ENCODE assay signal across 7 cellular contexts in genomic region chr11:118921121-118921928, GRCh38. TPM values are rescaled to one million over a fixed set of nuclear protein-coding genes. Genes with fewer than 3 reads are reported as not detected.
DNase-seq lines count a peak whose midpoint lies in the region; ATAC-seq and TF ChIP-seq lines count a peak whose summit lies in the region.

No MANE protein-coding gene starts in this region.

- peak overlapping the region; percentile 97 for H3K4me3 ChIP-seq in fibroblast of the aortic adventitia (ENCODE audit: low read depth, low read length)
- no peak overlapping the region for H3K4me3 ChIP-seq in MM.1S (ENCODE audit: low read length)

- peaks cover 8% of the 10 kb centered on the region for H3F3A ChIP-seq in MM.1S (ENCODE audit: insufficient read depth, low read length)

- H3K9me3 Mint-ChIP-seq in HFFc6 (no peaks in the 10 kb centered on the region), activated B cell treated with CpG ODN at 0.5 μM for 24 hours (no peaks in the 10 kb centered on the region)

- CTCF ChIA-PET in activated B cell treated with CpG ODN at 0.5 μM for 24 hours (lab: Charles Lee) = interaction anchor here (2.7 kb wide), 1 partner anchor 9 kb away, joined by 7 read pairs; no protein-coding TSS in a partner anchor

- peaks cover 9% of the 10 kb centered on the region for H3K27me3 Mint-ChIP-seq in HFFc6 (ENCODE audit: insufficient read depth)
- peaks cover under 1% of the 10 kb centered on the region for H3K27me3 Mint-ChIP-seq in activated B cell treated with CpG ODN at 0.5 μM for 24 hours

- DNase-seq in HFFc6 (peak; percentile 55), activated B cell treated with CpG ODN at 0.5 μM for 24 hours (no peak), fibroblast of the aortic adventitia (ENCODE audit: low read depth) (peak; percentile 94), omental fat pad (ENCODE audit: low spot score) (no peak), MM.1S (no peak), iPS-NIHi11 (ENCODE audit: low spot score) (no peak), NCI-H2081 (lab: John Stamatoyannopoulos, UW) (no peak)

- TF ChIP-seq CTCF in HFFc6 (IDR thresholded peaks at IDR 0.05) = no peak
- TF ChIP-seq CTCF in activated B cell treated with CpG ODN at 0.5 μM for 24 hours (IDR thresholded peaks at IDR 0.05) = no peak
- TF ChIP-seq CTCF in fibroblast of the aortic adventitia (IDR thresholded peaks at IDR 0.05; ENCODE audit: insufficient read depth, low read length) = no peak
- no peak for TF ChIP-seq CTCF in omental fat pad (IDR thresholded peaks at IDR 0.05)
- no peak for TF ChIP-seq CTCF in MM.1S (IDR thresholded peaks at IDR 0.05; ENCODE audit: low read length)

- intact Hi-C loops in activated B cell treated with CpG ODN at 0.5 μM for 24 hours (cut with micrococcal nuclease) = no loop called here

- no peak overlapping the region for H3K9ac ChIP-seq in MM.1S (ENCODE audit: low read length)

- H3K27ac Mint-ChIP-seq in HFFc6 (peak overlapping the region; percentile 100), activated B cell treated with CpG ODN at 0.5 μM for 24 hours (no peak overlapping the region)

- H3K4me1 Mint-ChIP-seq in HFFc6 (ENCODE audit: low read depth) = peaks cover 57% of the 10 kb centered on the region
- peaks cover 75% of the 10 kb centered on the region for H3K4me1 Mint-ChIP-seq in activated B cell treated with CpG ODN at 0.5 μM for 24 hours

- no peak for ATAC-seq in activated B cell treated with CpG ODN at 0.5 μM for 24 hours (ENCODE audit: low read depth)
- peak; percentile 29 for ATAC-seq in omental fat pad (ENCODE audit: low FRiP score)

- H3K27me3 ChIP-seq in MM.1S (replicated peaks; ENCODE audit: insufficient read depth, low read length) = no peaks in the 10 kb centered on the region

- H3K4me3 Mint-ChIP-seq in HFFc6 = peak overlapping the region; percentile 92
- peak overlapping the region; percentile 49 for H3K4me3 Mint-ChIP-seq in activated B cell treated with CpG ODN at 0.5 μM for 24 hours

- H2AFZ ChIP-seq in MM.1S (ENCODE audit: low read length) = no peak overlapping the region

- no peaks in the 10 kb centered on the region for H4K20me1 ChIP-seq in MM.1S (ENCODE audit: insufficient read depth, low read length)

- no peak overlapping the region for H3K4me2 ChIP-seq in MM.1S (ENCODE audit: low read depth, low read length)

- H3K9me3 ChIP-seq in MM.1S (replicated peaks; ENCODE audit: insufficient read depth, low read length) = no peaks in the 10 kb centered on the region

- POLR2A ChIA-PET in activated B cell treated with CpG ODN at 0.5 μM for 24 hours (lab: Charles Lee) = interaction anchor here (6.0 kb wide), 1 partner anchor 8 kb away, joined by 109 read pairs; no protein-coding TSS in a partner anchor

- no peak overlapping the region for H3K27ac ChIP-seq in MM.1S (ENCODE audit: low read length)

- H3K79me2 ChIP-seq in MM.1S (ENCODE audit: low read length) = peaks cover 42% of the 10 kb centered on the region

- no peaks in the 10 kb centered on the region for H3K9me2 ChIP-seq in MM.1S (replicated peaks; ENCODE audit: insufficient read depth, low read length)

- H3K36me3 ChIP-seq in MM.1S (replicated peaks; ENCODE audit: insufficient read depth, low read length) = no peaks in the 10 kb centered on the region

- H3K4me1 ChIP-seq in MM.1S (ENCODE audit: low read length) = peaks cover 13% of the 10 kb centered on the region

- H3K36me3 Mint-ChIP-seq in HFFc6 (ENCODE audit: low read depth) = peaks cover 30% of the 10 kb centered on the region
- H3K36me3 Mint-ChIP-seq in activated B cell treated with CpG ODN at 0.5 μM for 24 hours (ENCODE audit: low read depth) = peaks cover 9% of the 10 kb centered on the region

RNA-seq across cellular contexts. Expression of gene BCL9L, which starts 4.4 kb away (rescaled TPM):
- 100 to 1,000 TPM; 120 to 135 (median 127) TPM for total RNA-seq in HFFc6 (2021; fragmentation: NEBNext Ultra II Directional; extraction: Animal tissue kit (Norgen Biotek cat#: 25700))
- total RNA-seq in activated B cell treated with CpG ODN at 0.5 μM for 24 hours = 20.4 and 21.9 TPM in 2 replicates
- total RNA-seq in fibroblast of the aortic adventitia (ENCODE audit: low replicate concordance) = 17.7 and 19.5 TPM in 2 replicates
- 10 to 100 TPM; 13.5 to 24.0 (median 17.3) TPM for total RNA-seq in omental fat pad

RNA-seq across cellular contexts. Expression of gene UPK2, which starts 34.8 kb away (rescaled TPM):
- under 1 TPM in 4 of 6 experiments, not detected in 2; 0.19 to 0.83 (median 0.29) TPM for total RNA-seq in HFFc6 (2021; fragmentation: NEBNext Ultra II Directional; extraction: Animal tissue kit (Norgen Biotek cat#: 25700))
- total RNA-seq in activated B cell treated with CpG ODN at 0.5 μM for 24 hours (0.27 TPM in 1 of 2 replicates, not detected in the other), fibroblast of the aortic adventitia (ENCODE audit: low replicate concordance) (not detected in 2 replicates), omental fat pad (not detected)

RNA-seq across cellular contexts. Expression of gene CXCR5, which starts 37.6 kb away (rescaled TPM):
- total RNA-seq in HFFc6 (2021; fragmentation: NEBNext Ultra II Directional; extraction: Animal tissue kit (Norgen Biotek cat#: 25700)) = under 1 TPM in 1 of 6 experiments, not detected in 5; 0.06 TPM
- total RNA-seq in activated B cell treated with CpG ODN at 0.5 μM for 24 hours = 198 and 199 TPM in 2 replicates
- total RNA-seq in fibroblast of the aortic adventitia (ENCODE audit: low replicate concordance) = not detected in 2 replicates
- total RNA-seq in omental fat pad = under 1 TPM in 2 of 4 donors, not detected in 2; 0.09 to 0.12 TPM

RNA-seq across cellular contexts. Expression of gene FOXR1, which starts 50.2 kb away (rescaled TPM):
- not detected for total RNA-seq in HFFc6 (2021; fragmentation: NEBNext Ultra II Directional; extraction: Animal tissue kit (Norgen Biotek cat#: 25700))
- total RNA-seq in activated B cell treated with CpG ODN at 0.5 μM for 24 hours = not detected in 2 replicates
- not detected in 2 replicates for total RNA-seq in fibroblast of the aortic adventitia (ENCODE audit: low replicate concordance)
- total RNA-seq in omental fat pad = not detected

Comparison
In these comparisons a context has a peak if more than half of its experiments do, and no peak if none do; other contexts are left out.
1. DNase-seq: peak in HFFc6 (single experiment) and fibroblast of the aortic adventitia (single experiment); none in activated B cell treated with CpG ODN at 0.5 μM for 24 hours (single experiment), omental fat pad (single experiment), MM.1S (single experiment), iPS-NIHi11 (single experiment) and NCI-H2081 (0 of 2).
2. RNA of gene CXCR5, which starts 37.6 kb away (total RNA-seq): 198 to 199 TPM in activated B cell treated with CpG ODN at 0.5 μM for 24 hours; 0.09 to 0.12 TPM in omental fat pad, 0.06 TPM in HFFc6 and not detected in fibroblast of the aortic adventitia; every median in the first group is over 100 times any median in the second.